8 cellular contexts compared by ENCODE assay signal in genomic region chr17:3827124-3827773, GRCh38. TPM values are rescaled to one million over a fixed set of nuclear protein-coding genes. Genes with fewer than 3 reads are reported as not detected.
DNase-seq lines count a peak whose midpoint lies in the region; ATAC-seq and TF ChIP-seq lines count a peak whose summit lies in the region.

No MANE protein-coding gene starts in this region.

- in situ Hi-C loops in transverse colon (cut with MboI; ENCODE audit: low pct_ligation_motif_present in 1 of 4, low pct_unique_long_range_greater_than_20kb in 1 of 4, low sequenced_read_pairs in 3 of 4), result loop anchor here (10.0 to 25.0 kb wide), 2 partner anchors 90 to 92 kb away; no protein-coding TSS in a partner anchor

- no peak for ATAC-seq in HG02973 (IDR thresholded peaks at IDR 0.05; ENCODE audit: unreplicated experiment)

- TF ChIP-seq CTCF in MCF 10A (IDR thresholded peaks at IDR 0.05; ENCODE audit: unreplicated experiment) (peak; percentile 64), breast epithelium (IDR thresholded peaks at IDR 0.05) (peak in 1 of 3 donors; percentile 33), fibroblast of lung (conservative IDR thresholded peaks at IDR 0.05 in 1 of 2, IDR thresholded peaks at IDR 0.05 in 1 of 2; ENCODE audit: low read depth in 1 of 2, low read length in 2 of 2) (peak; percentile 58 to 86), osteocyte (IDR thresholded peaks at IDR 0.05) (peak; percentile 63), transverse colon (IDR thresholded peaks at IDR 0.05) (peak; percentile 46 to 66 (median 56))

- H3K9me3 Mint-ChIP-seq in MCF 10A (ENCODE audit: unreplicated experiment) (no peaks in the 10 kb centered on the region), osteocyte (ENCODE audit: unreplicated experiment) (no peaks in the 10 kb centered on the region)

- H3K4me1 Mint-ChIP-seq in MCF 10A (ENCODE audit: insufficient read depth, unreplicated experiment) (no peaks in the 10 kb centered on the region), osteocyte (ENCODE audit: unreplicated experiment) (peaks cover 9% of the 10 kb centered on the region)

- H3K27me3 Mint-ChIP-seq in MCF 10A (ENCODE audit: insufficient read depth, unreplicated experiment) (no peaks in the 10 kb centered on the region), osteocyte (ENCODE audit: unreplicated experiment) (no peaks in the 10 kb centered on the region)

- H3K4me1 ChIP-seq in breast epithelium (no peaks in the 10 kb centered on the region), fibroblast of lung (ENCODE audit: control insufficient read depth, extremely low read depth, insufficient read depth, low read length) (peaks cover 2% of the 10 kb centered on the region), transverse colon (peaks cover 0 to 14% (median 7%) of the 10 kb centered on the region in 4 donors)

- POLR2A ChIA-PET in MCF 10A (lab: Yijun Ruan, JAX), result interaction anchor here (1.4 to 2.4 kb wide), 2 partner anchors 18 to 90 kb away, joined by 4 to 5 read pairs; no protein-coding TSS in a partner anchor

- H4K20me1 ChIP-seq in fibroblast of lung (ENCODE audit: control insufficient read depth, extremely low read depth, insufficient read depth, low read length), result peaks cover 2% of the 10 kb centered on the region

- WGBS in transverse colon (ENCODE audit: low coverage in 1 of 2), 2 donors, result 50 to 57% methylated on average over 6 of the region's 6 CpGs

- H3K36me3 Mint-ChIP-seq in MCF 10A (ENCODE audit: insufficient read depth, unreplicated experiment), result peaks cover 54% of the 10 kb centered on the region
- peaks cover 38% of the 10 kb centered on the region for H3K36me3 Mint-ChIP-seq in osteocyte (ENCODE audit: unreplicated experiment)

- no peak overlapping the region for H2AFZ ChIP-seq in fibroblast of lung (ENCODE audit: low read length)

- BruUV-seq in MCF 10A (replicated peaks; lab: Mats Ljungman, UMichigan), result no TSS peak

- H3K27ac Mint-ChIP-seq in MCF 10A (ENCODE audit: low read depth, unreplicated experiment) (no peak overlapping the region), osteocyte (ENCODE audit: unreplicated experiment) (peak overlapping the region; percentile 57)

- H3K4me3 Mint-ChIP-seq in MCF 10A (ENCODE audit: unreplicated experiment), result no peak overlapping the region
- no peak overlapping the region for H3K4me3 Mint-ChIP-seq in osteocyte (ENCODE audit: unreplicated experiment)

- H3K79me2 ChIP-seq in fibroblast of lung (ENCODE audit: control insufficient read depth, insufficient read depth, low read length), result no peaks in the 10 kb centered on the region

- TF ChIP-seq POLR2A in breast epithelium (IDR thresholded peaks at IDR 0.05), result no peak
- no peak for TF ChIP-seq POLR2A in transverse colon (IDR thresholded peaks at IDR 0.05)

- no peak overlapping the region for H3K9ac ChIP-seq in fibroblast of lung (ENCODE audit: insufficient read depth, low read length)

- intact Hi-C loops in MCF 10A (cut with micrococcal nuclease), result loop anchor here (1.0 to 10.0 kb wide), 3 partner anchors 90 to 782 kb away; no protein-coding TSS in a partner anchor
- intact Hi-C loops in breast epithelium (cut with DNase I; ENCODE audit: low total_unique reads), result loop anchor here (5.0 to 10.0 kb wide), 2 partner anchors 1608 to 1725 kb away; partner anchors contain the start of gene C1QBP
- intact Hi-C loops in transverse colon (cut with DNase I; ENCODE audit: low total_unique reads), result no loop called here

- H3K4me3 ChIP-seq in breast epithelium (no peak overlapping the region), fibroblast of lung (replicated peaks in 1 of 4; ENCODE audit: control extremely low read depth in 1 of 4, insufficient read depth in 1 of 4, low read depth in 3 of 4, low read length in 4 of 4) (no peak overlapping the region), transverse colon (no peak overlapping the region)

- no peak overlapping the region for H3K27ac ChIP-seq in breast epithelium
- no peak overlapping the region for H3K27ac ChIP-seq in fibroblast of lung (ENCODE audit: insufficient read depth, low read length)
- H3K27ac ChIP-seq in transverse colon, result peak overlapping the region in 2 of 4 donors; percentile 52 to 65

- TF ChIP-seq EP300 in transverse colon (IDR thresholded peaks at IDR 0.05; ENCODE audit: low read depth), result no peak

- DNase-seq in MCF 10A (ENCODE audit: unreplicated experiment) (peak; percentile 76), breast epithelium (ENCODE audit: low spot score in 2 of 2) (no peak), NCI-H748 treated with DMSO at 0.1 percent for 48 hours (lab: John Stamatoyannopoulos, UW) (peak; percentile 17), activated T-cell treated with anti-CD3 and anti-CD28 coated beads for 1 hour (ENCODE audit: low read depth) (peak; percentile 68), fibroblast of lung (ENCODE audit: low read depth in 2 of 2) (peak; percentile 65 to 80), osteocyte (ENCODE audit: extremely low spot score, unreplicated experiment) (no peak), transverse colon (peak; percentile 64)

- CTCF ChIA-PET in MCF 10A (lab: Yijun Ruan, JAX), result interaction anchor here (0.5 to 5.6 kb wide), 25 partner anchors 8 to 241 kb away, joined by 3 to 129 read pairs (median 3); partner anchors contain the start of genes ITGAE and NCBP3

- H3K27me3 ChIP-seq in breast epithelium (no peaks in the 10 kb centered on the region), fibroblast of lung (ENCODE audit: control insufficient read depth, insufficient read depth, low read length) (no peaks in the 10 kb centered on the region), transverse colon (no peaks in the 10 kb centered on the region)

- H3K36me3 ChIP-seq in breast epithelium (peaks cover 1% of the 10 kb centered on the region), fibroblast of lung (ENCODE audit: control insufficient read depth, insufficient read depth, low read length) (peaks cover 7% of the 10 kb centered on the region), transverse colon (peaks cover 0 to 38% (median 15%) of the 10 kb centered on the region in 4 donors)

- H3K9me3 ChIP-seq in breast epithelium, result no peaks in the 10 kb centered on the region
- no peaks in the 10 kb centered on the region for H3K9me3 ChIP-seq in fibroblast of lung (ENCODE audit: control insufficient read depth, insufficient read depth, low read depth, low read length)
- H3K9me3 ChIP-seq in transverse colon, result no peaks in the 10 kb centered on the region

- no peak overlapping the region for H3K4me2 ChIP-seq in fibroblast of lung (ENCODE audit: extremely low read depth, insufficient read depth, low read length)

RNA-seq across cellular contexts. Expression of gene NCBP3, which starts 18.8 kb away (rescaled TPM):
- total RNA-seq in MCF 10A (2022), result 47.1 and 52.5 TPM in 2 replicates
- 10 to 100 TPM; 21.6 to 34.1 (median 25.9) TPM for total RNA-seq in breast epithelium
- total RNA-seq in fibroblast of lung, result 20.3 and 23.3 TPM in 2 replicates
- 20.4 and 20.6 TPM in 2 replicates for polyA plus RNA-seq in fibroblast of lung
- polyA plus RNA-seq in fibroblast of lung (2012), result 16.9 and 22.8 TPM in 2 replicates
- polyA minus RNA-seq in fibroblast of lung (ENCODE audit: low replicate concordance), result 3.6 and 3.9 TPM in 2 replicates
- 44.4 and 45.8 TPM in 2 replicates for total RNA-seq in osteocyte
- total RNA-seq in transverse colon, result 10 to 100 TPM; 28.9 to 55.6 (median 45.8) TPM

RNA-seq across cellular contexts. Expression of gene ITGAE, which starts 26.3 kb away (rescaled TPM):
- total RNA-seq in MCF 10A (2022), result 23.8 and 26.6 TPM in 2 replicates
- total RNA-seq in breast epithelium, result 10 to 100 TPM; 26.5 to 31.2 (median 27.1) TPM
- 15.9 and 29.7 TPM in 2 replicates for total RNA-seq in fibroblast of lung
- 72.5 and 76.6 TPM in 2 replicates for polyA plus RNA-seq in fibroblast of lung
- polyA plus RNA-seq in fibroblast of lung (2012), result 63.7 and 76.2 TPM in 2 replicates
- polyA minus RNA-seq in fibroblast of lung (ENCODE audit: low replicate concordance), result 1.5 and 4.5 TPM in 2 replicates
- total RNA-seq in osteocyte, result 24.5 and 25.3 TPM in 2 replicates
- total RNA-seq in transverse colon, result 10 to 100 TPM in 2 of 4 donors, 1 to 10 TPM in 2; 2.8 to 23.1 (median 14.5) TPM

Comparison
In these comparisons a context has a peak if more than half of its experiments do, and no peak if none do; other contexts are left out.
1. DNase-seq: peak in MCF 10A (single experiment), NCI-H748 treated with DMSO at 0.1 percent for 48 hours (single experiment), activated T-cell treated with anti-CD3 and anti-CD28 coated beads for 1 hour (single experiment), fibroblast of lung (2 of 2) and transverse colon (single experiment); none in breast epithelium (0 of 2) and osteocyte (single experiment).